In the genomic region with DNA sequence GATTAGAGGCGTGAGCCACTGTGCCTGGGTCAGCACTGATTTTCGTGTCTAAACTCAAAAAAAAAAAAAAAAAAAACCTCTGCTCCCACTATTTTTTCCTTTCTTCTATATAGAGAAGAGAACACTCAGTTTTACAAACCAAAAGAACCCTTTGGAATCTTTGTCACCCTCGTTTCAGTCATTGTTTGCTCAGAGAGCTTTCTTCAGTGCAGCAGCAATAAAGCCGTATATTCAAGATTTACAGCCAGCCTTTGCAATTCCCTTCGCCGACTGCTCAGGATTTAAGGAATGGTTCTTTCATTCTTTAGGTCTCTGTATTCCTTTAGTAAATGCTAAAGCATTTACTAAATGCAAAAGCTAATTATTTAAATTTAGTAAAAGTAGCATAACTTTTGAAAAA, we compare ENCODE assay signal across 31 cellular contexts. TPM values are rescaled to one million over a fixed set of nuclear protein-coding genes. Genes with fewer than 3 reads are reported as not detected.
"Had no signal": no experiment of that assay in that cellular context is flagged by ENCODE, and none has a peak within 500 bp of the region (broad histone marks: within the 10 kb centered on the region; RNA-seq: fewer than 3 reads in every experiment).

No MANE protein-coding gene starts in this region.

- DNase-seq: activated CD4-positive, alpha-beta T cell treated with anti-CD3 and anti-CD28 coated beads, Interleukin-2, amount 10 ng/mL, durations not matched to agents 24 days and 14 days; activated CD4-positive, alpha-beta T cell treated with anti-CD3 and anti-CD28 coated beads, Interleukin-2, amount 50 U/mL, for 48 hours; activated CD8-positive, alpha-beta T cell treated with anti-CD3 and anti-CD28 coated beads, Interleukin-2, amount 10 ng/mL, durations not matched to agents 7 days and 5 days; activated gamma-delta T cell; activated naive CD4-positive, alpha-beta T cell treated with Interleukin-2 at 50 U/mL for 16 hours; activated naive CD8-positive, alpha-beta T cell treated with anti-CD3 and anti-CD28 coated beads, Interleukin-2, amount 10 ng/mL, durations not matched to agents 7 days and 5 days; activated T-cell treated with anti-CD3 and anti-CD28 coated beads, Interleukin-2, amount 50 U/mL, for 24 hours; amygdala; MM.1S; MV-4-11; NCI-H1092; NCI-H1436 treated with DMSO at 0.1 percent for 48 hours; NCI-H1694 treated with DMSO at 0.1 percent for 48 hours; NCI-H2029; NCI-H345; NCI-H524 treated with DMSO at 0.1 percent for 48 hours; SHP77; SJCRH30; SK-N-SH had no signal

- H3K27ac Mint-ChIP-seq: activated CD4-positive, alpha-beta T cell treated with anti-CD3 and anti-CD28 coated beads, Interleukin-2, amount 10 ng/mL, durations not matched to agents 24 days and 14 days; activated CD8-positive, alpha-beta T cell treated with anti-CD3 and anti-CD28 coated beads, Interleukin-2, amount 10 ng/mL, durations not matched to agents 7 days and 5 days; activated naive CD4-positive, alpha-beta T cell treated with anti-CD3 and anti-CD28 coated beads, Interleukin-2, amount 50 U/mL, for 24 hours; activated naive CD8-positive, alpha-beta T cell treated with anti-CD3 and anti-CD28 coated beads, Interleukin-2, amount 10 ng/mL, durations not matched to agents 7 days and 5 days; activated T-cell treated with anti-CD3 and anti-CD28 coated beads, Interleukin-2, amount 50 U/mL, for 24 hours; activated T-helper 2 cell treated with anti-CD3 and anti-CD28 coated beads, Interferon-gamma antibody, Interleukin-2, Interleukin-4, amounts not matched to agents 10 μg/mL and 5 μg/mL and 100 μg/mL, durations not matched to agents 14 hours and 24 hours and 36 hours; T-helper 1 cell treated with Interleukin-12 subunit alpha and Interleukin-12 subunit beta and Interleukin-4 antibody, amounts not matched to agents 30 μg/mL and 1 μg/mL, for 36 hours; T-helper 2 cell treated with Interferon-gamma antibody and Interleukin-4, amounts not matched to agents 5 μg/mL and 100 μg/mL, for 36 hours had no signal

- H3K9me3 ChIP-seq: ascending aorta, SJCRH30, SK-N-SH had no signal

- H3K9me2 ChIP-seq: SK-N-SH had no signal

- H3K27me3 ChIP-seq: ascending aorta, cardiac muscle cell, SJCRH30 had no signal

- H3K4me1 Mint-ChIP-seq: activated CD4-positive, alpha-beta T cell treated with anti-CD3 and anti-CD28 coated beads, Interleukin-2, amount 10 ng/mL, durations not matched to agents 24 days and 14 days; activated naive CD4-positive, alpha-beta T cell treated with anti-CD3 and anti-CD28 coated beads, Interleukin-2, amount 50 U/mL, for 24 hours; activated naive CD8-positive, alpha-beta T cell treated with anti-CD3 and anti-CD28 coated beads, Interleukin-2, amount 10 ng/mL, durations not matched to agents 7 days and 5 days had no signal

- H3K4me3 ChIP-seq: ascending aorta, cardiac muscle cell, SJCRH30 had no signal

- H3K9me3 Mint-ChIP-seq: activated CD4-positive, alpha-beta T cell treated with anti-CD3 and anti-CD28 coated beads, Interleukin-2, amount 10 ng/mL, durations not matched to agents 24 days and 14 days; activated naive CD4-positive, alpha-beta T cell treated with anti-CD3 and anti-CD28 coated beads, Interleukin-2, amount 50 U/mL, for 24 hours; activated naive CD8-positive, alpha-beta T cell treated with anti-CD3 and anti-CD28 coated beads, Interleukin-2, amount 10 ng/mL, durations not matched to agents 7 days and 5 days; activated T-cell treated with anti-CD3 and anti-CD28 coated beads, Interleukin-2, amount 50 U/mL, for 24 hours; activated T-helper 2 cell treated with anti-CD3 and anti-CD28 coated beads, Interferon-gamma antibody, Interleukin-2, Interleukin-4, amounts not matched to agents 10 μg/mL and 5 μg/mL and 100 μg/mL, durations not matched to agents 14 hours and 24 hours and 36 hours; T-helper 1 cell treated with Interleukin-12 subunit alpha and Interleukin-12 subunit beta and Interleukin-4 antibody, amounts not matched to agents 30 μg/mL and 1 μg/mL, for 36 hours; T-helper 2 cell treated with Interferon-gamma antibody and Interleukin-4, amounts not matched to agents 5 μg/mL and 100 μg/mL, for 36 hours had no signal

- ATAC-seq: activated CD8-positive, alpha-beta T cell treated with anti-CD3 and anti-CD28 coated beads, Interleukin-2, amount 10 ng/mL, durations not matched to agents 7 days and 5 days; Panc1 had no signal

- H3K4me3 Mint-ChIP-seq: activated CD4-positive, alpha-beta T cell treated with anti-CD3 and anti-CD28 coated beads, Interleukin-2, amount 10 ng/mL, durations not matched to agents 24 days and 14 days; activated CD8-positive, alpha-beta T cell treated with anti-CD3 and anti-CD28 coated beads, Interleukin-2, amount 10 ng/mL, durations not matched to agents 7 days and 5 days; activated naive CD4-positive, alpha-beta T cell treated with anti-CD3 and anti-CD28 coated beads, Interleukin-2, amount 50 U/mL, for 24 hours; activated naive CD8-positive, alpha-beta T cell treated with anti-CD3 and anti-CD28 coated beads, Interleukin-2, amount 10 ng/mL, durations not matched to agents 7 days and 5 days; activated T-cell treated with anti-CD3 and anti-CD28 coated beads, Interleukin-2, amount 50 U/mL, for 24 hours; T-helper 1 cell treated with Interleukin-12 subunit alpha and Interleukin-12 subunit beta and Interleukin-4 antibody, amounts not matched to agents 30 μg/mL and 1 μg/mL, for 36 hours; T-helper 2 cell treated with Interferon-gamma antibody and Interleukin-4, amounts not matched to agents 5 μg/mL and 100 μg/mL, for 36 hours had no signal

- H3K27ac ChIP-seq: ascending aorta, cardiac muscle cell, KMS-11, SJCRH30 had no signal

- H3K27me3 Mint-ChIP-seq: activated CD4-positive, alpha-beta T cell treated with anti-CD3 and anti-CD28 coated beads, Interleukin-2, amount 10 ng/mL, durations not matched to agents 24 days and 14 days; activated naive CD4-positive, alpha-beta T cell treated with anti-CD3 and anti-CD28 coated beads, Interleukin-2, amount 50 U/mL, for 24 hours; activated naive CD8-positive, alpha-beta T cell treated with anti-CD3 and anti-CD28 coated beads, Interleukin-2, amount 10 ng/mL, durations not matched to agents 7 days and 5 days; activated T-cell treated with anti-CD3 and anti-CD28 coated beads, Interleukin-2, amount 50 U/mL, for 24 hours had no signal

- H3K4me2 ChIP-seq: KMS-11, SK-N-SH had no signal

- H3K4me1 ChIP-seq: ascending aorta, SJCRH30 had no signal

RNA-seq across cellular contexts. Expression of a gene that starts 20.2 kb away (rescaled TPM):
- total RNA-seq: ascending aorta, LHCN-M2, NCI-H460, RPMI7951 had no signal
- polyA plus RNA-seq: adipose tissue, SK-N-SH had no signal
